In the genomic region with DNA sequence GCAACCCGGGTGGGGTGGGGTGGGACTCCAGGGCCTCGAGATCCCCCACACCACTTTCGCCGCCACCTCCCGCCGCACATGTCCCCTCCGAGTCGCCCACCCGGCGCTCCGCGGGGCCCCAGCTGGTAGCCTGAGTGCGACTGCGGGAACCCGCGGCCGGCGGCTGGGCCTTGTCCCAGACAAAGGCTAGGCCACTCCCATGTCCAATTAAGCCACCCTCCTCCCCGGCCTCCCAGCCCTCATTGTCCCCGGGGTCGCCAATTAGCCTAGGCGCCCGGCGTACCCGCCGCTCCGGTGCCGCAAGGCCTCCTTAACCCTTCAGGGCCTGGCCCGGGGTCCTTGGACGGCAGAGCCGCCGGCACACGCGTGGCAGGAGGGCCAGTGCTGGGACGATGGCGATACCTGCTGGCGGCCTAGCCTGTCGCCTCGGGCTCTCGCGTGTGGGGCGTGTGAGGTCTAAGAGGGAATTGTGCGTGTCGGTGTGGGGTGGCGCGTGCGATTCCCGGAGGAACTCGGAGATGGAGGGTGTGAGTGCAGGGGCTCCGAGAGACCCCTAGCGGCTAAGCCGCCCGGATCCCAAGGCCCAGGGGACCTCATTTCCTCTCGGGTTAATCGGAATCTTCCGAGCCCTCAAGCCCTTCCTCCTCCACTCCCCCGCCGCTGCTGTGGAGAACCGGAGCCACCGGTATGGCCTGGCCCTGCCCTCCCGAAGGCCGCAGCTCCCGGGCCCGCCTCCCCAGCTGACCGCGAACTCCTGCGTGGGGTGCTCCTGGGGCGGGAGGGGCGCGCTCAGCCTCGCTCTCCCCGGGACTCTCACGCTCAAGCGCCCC, we compare ENCODE assay signal across 1 cellular context.
TF ChIP-seq lines count a peak whose summit lies in the region.

No MANE protein-coding gene starts in this region.

TF ChIP-seq in HCT116, 20 proteins besides CTCF, POLR2A, EP300 and RAD21 (continued from another document):
- TF ChIP-seq TCF7L2 (IDR thresholded peaks at IDR 0.05; ENCODE audit: borderline replicate concordance, extremely low read depth, insufficient read depth, insufficient read length) (peak; percentile 19), POLR2AphosphoS5 (IDR thresholded peaks at IDR 0.05; ENCODE audit: low read depth, low read length) (peak; percentile 33)
